25 cellular contexts compared by ENCODE assay signal in the genomic region with DNA sequence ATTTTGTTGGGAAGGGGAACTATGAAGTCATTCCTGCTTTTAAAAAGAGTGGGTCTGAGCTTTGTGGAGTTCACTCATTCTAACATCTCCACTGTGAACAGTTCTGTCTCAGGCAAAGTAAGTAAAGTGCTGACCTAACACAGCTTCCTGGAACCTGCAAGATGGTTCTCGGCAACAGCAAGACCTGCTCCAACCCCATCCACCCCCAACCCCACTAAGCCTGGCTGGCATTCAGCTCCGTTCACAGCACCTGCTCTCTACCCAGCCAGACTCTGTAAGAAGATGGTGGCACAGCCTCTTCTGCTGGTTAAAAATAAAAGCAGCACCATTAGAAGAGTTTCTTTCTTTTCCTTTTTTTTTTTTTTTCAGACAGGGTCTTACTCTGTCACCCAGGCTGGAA.
"Had no signal": no experiment of that assay in that cellular context is flagged by ENCODE, and none has a peak within 500 bp of the region (broad histone marks: within the 10 kb centered on the region; RNA-seq: fewer than 3 reads in every experiment).

No MANE protein-coding gene starts in this region.

- DNase-seq: activated CD4-positive, alpha-beta memory T cell treated with anti-CD3 and anti-CD28 coated beads for 36 hours; activated CD4-positive, alpha-beta T cell treated with anti-CD3 and anti-CD28 coated beads for 48 hours; activated CD8-positive, alpha-beta memory T cell treated with anti-CD3 and anti-CD28 coated beads, Interleukin-2, amount 50 U/mL, for 4 hours; activated effector memory CD4-positive, alpha-beta T cell treated with anti-CD3 and anti-CD28 coated beads, Interleukin-2, amount 50 U/mL, for 16 hours; activated naive CD4-positive, alpha-beta T cell treated with anti-CD3 and anti-CD28 coated beads for 36 hours; activated naive CD8-positive, alpha-beta T cell treated with anti-CD3 and anti-CD28 coated beads for 36 hours; activated T-cell treated with anti-CD3 and anti-CD28 coated beads, Interleukin-2, amount 50 U/mL, for 1 hour; adrenal gland; aorta; cerebellar nuclear complex; dorsolateral prefrontal cortex; effector memory CD4-positive, alpha-beta T cell; left ventricle myocardium superior; naive thymus-derived CD4-positive, alpha-beta T cell; nucleus accumbens; stimulated activated CD4-positive, alpha-beta T cell treated with anti-CD3 and anti-CD28 coated beads, Interleukin-2, amount 100 ng/mL, for 24 hours; stimulated activated naive CD4-positive, alpha-beta T cell treated with Interleukin-2 at 50 U/mL for 16 hours; T-helper 9 cell had no signal

- H3K4me1 ChIP-seq: adrenal gland had no signal

- ATAC-seq: activated CD4-positive, CD25-positive, alpha-beta regulatory T cell treated with anti-CD3 and anti-CD28 coated beads, Interleukin-2, amount 50 U/mL, for 24 hours; left ventricle myocardium superior; naive thymus-derived CD4-positive, alpha-beta T cell had no signal

- H3K27ac ChIP-seq: adrenal gland, cardiac muscle cell, coronary artery, dorsolateral prefrontal cortex, right atrium auricular region, tibial nerve, VCaP had no signal

- H3K27me3 ChIP-seq: adrenal gland, cardiac muscle cell, dorsolateral prefrontal cortex, right atrium auricular region, tibial nerve had no signal

- H3K9me3 ChIP-seq: adrenal gland, right atrium auricular region, tibial nerve had no signal

- H3K36me3 ChIP-seq: adrenal gland, cardiac muscle cell, right atrium auricular region had no signal

- H3K4me3 ChIP-seq: adrenal gland, cardiac muscle cell, coronary artery, dorsolateral prefrontal cortex, right atrium auricular region, smooth muscle cell, tibial nerve had no signal
